Comparison of ENCODE assay signal across 10 cellular contexts in genomic region chr3:14532691-14533456, GRCh38. TPM values are rescaled to one million over a fixed set of nuclear protein-coding genes. Genes with fewer than 3 reads are reported as not detected.
DNase-seq lines count a peak whose midpoint lies in the region; ATAC-seq and TF ChIP-seq lines count a peak whose summit lies in the region.
"Had no signal": no experiment of that assay in that cellular context is flagged by ENCODE, and none has a peak within 500 bp of the region (broad histone marks: within the 10 kb centered on the region; RNA-seq: fewer than 3 reads in every experiment).

No MANE protein-coding gene starts in this region.

- H3K9me3 Mint-ChIP-seq in chondrocyte (ENCODE audit: low read depth), result peaks cover 8% of the 10 kb centered on the region
- no peaks in the 10 kb centered on the region for H3K9me3 Mint-ChIP-seq in activated T-helper 1 cell treated with anti-CD3 and anti-CD28 coated beads, Interleukin-12 subunit alpha, Interleukin-12 subunit beta, Interleukin-2, Interleukin-4 antibody, amounts not matched to agents 30 ng/mL and 10 ng/mL and 1 ng/mL, durations not matched to agents 14 hours and 24 hours and 36 hours

- peaks cover 4% of the 10 kb centered on the region for H3K36me3 Mint-ChIP-seq in chondrocyte (ENCODE audit: low read depth)
- no peaks in the 10 kb centered on the region for H3K36me3 Mint-ChIP-seq in activated T-helper 1 cell treated with anti-CD3 and anti-CD28 coated beads, Interleukin-12 subunit alpha, Interleukin-12 subunit beta, Interleukin-2, Interleukin-4 antibody, amounts not matched to agents 30 ng/mL and 10 ng/mL and 1 ng/mL, durations not matched to agents 14 hours and 24 hours and 36 hours (ENCODE audit: low read depth)

- no peaks in the 10 kb centered on the region for H3K36me3 ChIP-seq in BE2C

- peak; percentile 43 for ATAC-seq in left lobe of liver

- intact Hi-C loops in activated T-helper 1 cell treated with anti-CD3 and anti-CD28 coated beads, Interleukin-12 subunit alpha, Interleukin-12 subunit beta, Interleukin-2, Interleukin-4 antibody, amounts not matched to agents 30 ng/mL and 10 ng/mL and 1 ng/mL, durations not matched to agents 14 hours and 24 hours and 36 hours (cut with micrococcal nuclease), result no loop called here

- DNase-seq in BE2C, result peak; percentile 43
- peak; percentile 80 for DNase-seq in LoVo (ENCODE audit: low spot score)
- DNase-seq in chondrocyte (ENCODE audit: low spot score), result peak; percentile 85
- no peak for DNase-seq in left lobe of liver (ENCODE audit: low spot score)
- DNase-seq in stimulated activated CD4-positive, alpha-beta T cell treated with anti-CD3 and anti-CD28 coated beads, Interleukin-1b, Interleukin-23, amount 100 ng/mL, for 48 hours, result no peak
- no peak for DNase-seq in caudate nucleus (lab: John Stamatoyannopoulos, UW)
- no peak for DNase-seq in hippocampal formation (lab: John Stamatoyannopoulos, UW)
- no peak for DNase-seq in activated T-helper 1 cell treated with anti-CD3 and anti-CD28 coated beads, Interleukin-12 subunit alpha, Interleukin-12 subunit beta, Interleukin-2, Interleukin-4 antibody, amounts not matched to agents 30 ng/mL and 10 ng/mL and 1 ng/mL, durations not matched to agents 14 hours and 24 hours and 36 hours (ENCODE audit: low spot score)
- DNase-seq: amniotic stem cell, NCI-H1694 treated with DMSO at 0.1 percent for 48 hours had no signal

- H3K27me3 Mint-ChIP-seq in chondrocyte (ENCODE audit: low read depth), result peaks cover 16% of the 10 kb centered on the region
- H3K27me3 Mint-ChIP-seq in activated T-helper 1 cell treated with anti-CD3 and anti-CD28 coated beads, Interleukin-12 subunit alpha, Interleukin-12 subunit beta, Interleukin-2, Interleukin-4 antibody, amounts not matched to agents 30 ng/mL and 10 ng/mL and 1 ng/mL, durations not matched to agents 14 hours and 24 hours and 36 hours (ENCODE audit: insufficient read depth), result peaks cover 2% of the 10 kb centered on the region

- no peaks in the 10 kb centered on the region for H3K27me3 ChIP-seq in BE2C

- TF ChIP-seq CTCF in BE2C (IDR thresholded peaks at IDR 0.05; ENCODE audit: low read depth, low read length) (no peak), chondrocyte (IDR thresholded peaks at IDR 0.05) (no peak)

- H3K4me3 Mint-ChIP-seq in chondrocyte (ENCODE audit: unreplicated experiment), result no peak overlapping the region
- no peak overlapping the region for H3K4me3 Mint-ChIP-seq in activated T-helper 1 cell treated with anti-CD3 and anti-CD28 coated beads, Interleukin-12 subunit alpha, Interleukin-12 subunit beta, Interleukin-2, Interleukin-4 antibody, amounts not matched to agents 30 ng/mL and 10 ng/mL and 1 ng/mL, durations not matched to agents 14 hours and 24 hours and 36 hours

- no peak overlapping the region for H3K27ac ChIP-seq in caudate nucleus (ENCODE audit: low read depth, low read length)

- H3K9me3 ChIP-seq in BE2C, result no peaks in the 10 kb centered on the region

- no peak overlapping the region for H3K4me3 ChIP-seq in BE2C (ENCODE audit: low read depth, low read length)

- H3K27ac Mint-ChIP-seq in chondrocyte (ENCODE audit: unreplicated experiment), result no peak overlapping the region
- no peak overlapping the region for H3K27ac Mint-ChIP-seq in activated T-helper 1 cell treated with anti-CD3 and anti-CD28 coated beads, Interleukin-12 subunit alpha, Interleukin-12 subunit beta, Interleukin-2, Interleukin-4 antibody, amounts not matched to agents 30 ng/mL and 10 ng/mL and 1 ng/mL, durations not matched to agents 14 hours and 24 hours and 36 hours

- no peaks in the 10 kb centered on the region for H3K4me1 Mint-ChIP-seq in chondrocyte (ENCODE audit: low read depth)
- H3K4me1 Mint-ChIP-seq in activated T-helper 1 cell treated with anti-CD3 and anti-CD28 coated beads, Interleukin-12 subunit alpha, Interleukin-12 subunit beta, Interleukin-2, Interleukin-4 antibody, amounts not matched to agents 30 ng/mL and 10 ng/mL and 1 ng/mL, durations not matched to agents 14 hours and 24 hours and 36 hours (ENCODE audit: low read depth), result no peaks in the 10 kb centered on the region

- no peaks in the 10 kb centered on the region; the same call in 1 of the 2 replicates for H3K4me1 ChIP-seq in BE2C

RNA-seq across cellular contexts. Expression of gene GRIP2, which starts 7.3 kb away (rescaled TPM):
- 1.2 TPM for polyA plus RNA-seq in BE2C (2012; ENCODE audit: insufficient read depth, insufficient read length, low read depth)
- 0.20 to 0.63 TPM in 2 of 3 replicates, not detected in the other for total RNA-seq in chondrocyte
- 0.40 TPM for total RNA-seq in left lobe of liver
- total RNA-seq in activated T-helper 1 cell treated with anti-CD3 and anti-CD28 coated beads, Interleukin-12 subunit alpha, Interleukin-12 subunit beta, Interleukin-2, Interleukin-4 antibody, amounts not matched to agents 30 ng/mL and 10 ng/mL and 1 ng/mL, durations not matched to agents 14 hours and 24 hours and 36 hours, result not detected in 2 replicates

Comparison
In these comparisons a context has a peak if more than half of its experiments do, and no peak if none do; other contexts are left out.
1. DNase-seq: peak in BE2C (single experiment), LoVo (single experiment) and chondrocyte (single experiment); none in left lobe of liver (single experiment), stimulated activated CD4-positive, alpha-beta T cell treated with anti-CD3 and anti-CD28 coated beads, Interleukin-1b, Interleukin-23, amount 100 ng/mL, for 48 hours (single experiment), caudate nucleus (0 of 61), hippocampal formation (0 of 2) and activated T-helper 1 cell treated with anti-CD3 and anti-CD28 coated beads, Interleukin-12 subunit alpha, Interleukin-12 subunit beta, Interleukin-2, Interleukin-4 antibody, amounts not matched to agents 30 ng/mL and 10 ng/mL and 1 ng/mL, durations not matched to agents 14 hours and 24 hours and 36 hours (single experiment).